ENCODE assay signal across 14 cellular contexts in genomic region chr7:55307123-55307916, GRCh38. TPM values are rescaled to one million over a fixed set of nuclear protein-coding genes. Genes with fewer than 3 reads are reported as not detected.
DNase-seq lines count a peak whose midpoint lies in the region; ATAC-seq and TF ChIP-seq lines count a peak whose summit lies in the region.
"Had no signal": no experiment of that assay in that cellular context is flagged by ENCODE, and none has a peak within 500 bp of the region (broad histone marks: within the 10 kb centered on the region; RNA-seq: fewer than 3 reads in every experiment).

No MANE protein-coding gene starts in this region.

- H3K36me3 Mint-ChIP-seq in endothelial cell (ENCODE audit: low read depth, unreplicated experiment) = peaks cover 3% of the 10 kb centered on the region
- peaks cover 17% of the 10 kb centered on the region for H3K36me3 Mint-ChIP-seq in natural killer cell treated with Interleukin-12 subunit alpha and Interleukin-12 subunit beta and Interleukin-15 and Interleukin-18, amount 100 ng/mL, for 72 hours
- no peaks in the 10 kb centered on the region for H3K36me3 Mint-ChIP-seq in activated naive CD8-positive, alpha-beta T cell treated with anti-CD3 and anti-CD28 coated beads for 36 hours

- H3K4me3 ChIP-seq in NB4 (ENCODE audit: low read depth, low read length) = no peak overlapping the region
- H3K4me3 ChIP-seq: ovary, tibial nerve had no signal

- 0 out of 3 replicates have a peak, but pooled peaks have one; percentile 2 for TF ChIP-seq CTCF in GM12872 (IDR thresholded peaks at IDR 0.05; ENCODE audit: insufficient read depth, low read depth, low read length)
- no peak for TF ChIP-seq CTCF in NB4 (IDR thresholded peaks at IDR 0.05; ENCODE audit: low read depth, low read length)
- no peak for TF ChIP-seq CTCF in endothelial cell (IDR thresholded peaks at IDR 0.05; ENCODE audit: unreplicated experiment)
- no peak for TF ChIP-seq CTCF in GM13976 (IDR thresholded peaks at IDR 0.05; ENCODE audit: borderline replicate concordance, control extremely low read depth, extremely low read depth, insufficient read depth, missing control alignments)

- peaks cover 11% of the 10 kb centered on the region for H3K9me3 Mint-ChIP-seq in endothelial cell (ENCODE audit: unreplicated experiment)
- H3K9me3 Mint-ChIP-seq in natural killer cell treated with Interleukin-12 subunit alpha and Interleukin-12 subunit beta and Interleukin-15 and Interleukin-18, amount 100 ng/mL, for 72 hours = no peaks in the 10 kb centered on the region
- H3K9me3 Mint-ChIP-seq in activated naive CD8-positive, alpha-beta T cell treated with anti-CD3 and anti-CD28 coated beads for 36 hours = peaks cover 6% of the 10 kb centered on the region

- no peak for ATAC-seq in natural killer cell treated with Interleukin-12 subunit alpha and Interleukin-12 subunit beta and Interleukin-15 and Interleukin-18, amount 100 ng/mL, for 72 hours
- ATAC-seq: activated T-cell treated with anti-CD3 and anti-CD28 coated beads, Interleukin-2, amount 50 U/mL, for 72 hours had no signal

- no peaks in the 10 kb centered on the region for H3K27me3 Mint-ChIP-seq in endothelial cell (ENCODE audit: unreplicated experiment)
- H3K27me3 Mint-ChIP-seq in natural killer cell treated with Interleukin-12 subunit alpha and Interleukin-12 subunit beta and Interleukin-15 and Interleukin-18, amount 100 ng/mL, for 72 hours = peaks cover 46% of the 10 kb centered on the region in 2 donors
- H3K27me3 Mint-ChIP-seq in activated naive CD8-positive, alpha-beta T cell treated with anti-CD3 and anti-CD28 coated beads for 36 hours = peaks cover 7% of the 10 kb centered on the region

- no peaks in the 10 kb centered on the region for H3K4me1 Mint-ChIP-seq in endothelial cell (ENCODE audit: unreplicated experiment)
- peaks cover 51 to 80% of the 10 kb centered on the region in 2 donors for H3K4me1 Mint-ChIP-seq in natural killer cell treated with Interleukin-12 subunit alpha and Interleukin-12 subunit beta and Interleukin-15 and Interleukin-18, amount 100 ng/mL, for 72 hours (ENCODE audit: low read depth in 2 of 2)
- peaks cover 11% of the 10 kb centered on the region for H3K4me1 Mint-ChIP-seq in activated naive CD8-positive, alpha-beta T cell treated with anti-CD3 and anti-CD28 coated beads for 36 hours

- in situ Hi-C loops in GM13976 (cut with MboI; ENCODE audit: low sequenced_read_pairs, unreplicated experiment) = no loop called here

- no peak overlapping the region for H3K4me3 Mint-ChIP-seq in endothelial cell (ENCODE audit: unreplicated experiment)
- peak overlapping the region; percentile 38 for H3K4me3 Mint-ChIP-seq in natural killer cell treated with Interleukin-12 subunit alpha and Interleukin-12 subunit beta and Interleukin-15 and Interleukin-18, amount 100 ng/mL, for 72 hours
- H3K4me3 Mint-ChIP-seq in activated naive CD8-positive, alpha-beta T cell treated with anti-CD3 and anti-CD28 coated beads for 36 hours = no peak overlapping the region
- H3K4me3 Mint-ChIP-seq: activated CD4-positive, alpha-beta T cell treated with anti-CD3 and anti-CD28 coated beads, Interleukin-2, amount 10 ng/mL, durations not matched to agents 7 days and 5 days; T-helper 1 cell treated with Interleukin-12 subunit alpha and Interleukin-12 subunit beta and Interleukin-4 antibody, amounts not matched to agents 30 μg/mL and 1 μg/mL, for 36 hours had no signal

- no peak overlapping the region for H3K27ac Mint-ChIP-seq in endothelial cell (ENCODE audit: unreplicated experiment)
- H3K27ac Mint-ChIP-seq in natural killer cell treated with Interleukin-12 subunit alpha and Interleukin-12 subunit beta and Interleukin-15 and Interleukin-18, amount 100 ng/mL, for 72 hours = peak overlapping the region; percentile 13 to 90
- no peak overlapping the region for H3K27ac Mint-ChIP-seq in activated naive CD8-positive, alpha-beta T cell treated with anti-CD3 and anti-CD28 coated beads for 36 hours
- H3K27ac Mint-ChIP-seq: activated CD4-positive, alpha-beta T cell treated with anti-CD3 and anti-CD28 coated beads, Interleukin-2, amount 10 ng/mL, durations not matched to agents 7 days and 5 days; activated T-cell treated with anti-CD3 and anti-CD28 coated beads, Interleukin-2, amount 50 U/mL, for 72 hours; T-helper 1 cell treated with Interleukin-12 subunit alpha and Interleukin-12 subunit beta and Interleukin-4 antibody, amounts not matched to agents 30 μg/mL and 1 μg/mL, for 36 hours had no signal

- DNase-seq in NB4 (ENCODE audit: low read depth) = peak; percentile 47
- DNase-seq in endothelial cell (ENCODE audit: low spot score) = peak; percentile 6
- DNase-seq in natural killer cell treated with Interleukin-12 subunit alpha and Interleukin-12 subunit beta and Interleukin-15 and Interleukin-18, amount 100 ng/mL, for 72 hours (ENCODE audit: low spot score) = no peak
- no peak for DNase-seq in GM13976 (ENCODE audit: low spot score)
- no peak for DNase-seq in activated CD4-positive, CD25-positive, alpha-beta regulatory T cell treated with anti-CD3 and anti-CD28 coated beads, Interleukin-2, amount 50 U/mL, for 72 hours
- no peak for DNase-seq in activated naive CD8-positive, alpha-beta T cell treated with anti-CD3 and anti-CD28 coated beads for 36 hours
- DNase-seq in DMS79 (lab: John Stamatoyannopoulos, UW) = no peak
- DNase-seq: activated CD4-positive, alpha-beta T cell treated with anti-CD3 and anti-CD28 coated beads, Interleukin-2, amount 10 ng/mL, durations not matched to agents 7 days and 5 days; activated T-cell treated with anti-CD3 and anti-CD28 coated beads, Interleukin-2, amount 50 U/mL, for 72 hours; Karpas-422; ovary had no signal

- no peak for TF ChIP-seq POLR2A in NB4 (IDR thresholded peaks at IDR 0.05; ENCODE audit: extremely low read depth, insufficient read length)

RNA-seq across cellular contexts. Expression of gene LANCL2, which starts 57.8 kb away (rescaled TPM):
- 14.8 TPM for total RNA-seq in endothelial cell (ENCODE audit: unreplicated experiment)
- total RNA-seq in natural killer cell treated with Interleukin-12 subunit alpha and Interleukin-12 subunit beta and Interleukin-15 and Interleukin-18, amount 100 ng/mL, for 72 hours = 10 to 100 TPM; 14.3 to 28.2 TPM
- 10 to 100 TPM; 18.3 to 19.1 TPM for total RNA-seq in activated naive CD8-positive, alpha-beta T cell treated with anti-CD3 and anti-CD28 coated beads for 36 hours

Comparison
In these comparisons a context has a peak if more than half of its experiments do, and no peak if none do; other contexts are left out.
1. DNase-seq: peak in NB4 (single experiment) and endothelial cell (single experiment); none in natural killer cell treated with Interleukin-12 subunit alpha and Interleukin-12 subunit beta and Interleukin-15 and Interleukin-18, amount 100 ng/mL, for 72 hours (single experiment), GM13976 (single experiment), activated CD4-positive, CD25-positive, alpha-beta regulatory T cell treated with anti-CD3 and anti-CD28 coated beads, Interleukin-2, amount 50 U/mL, for 72 hours (single experiment), activated naive CD8-positive, alpha-beta T cell treated with anti-CD3 and anti-CD28 coated beads for 36 hours (single experiment) and DMS79 (single experiment).
2. H3K27ac Mint-ChIP-seq: peak in natural killer cell treated with Interleukin-12 subunit alpha and Interleukin-12 subunit beta and Interleukin-15 and Interleukin-18, amount 100 ng/mL, for 72 hours (2 of 2); none in endothelial cell (single experiment) and activated naive CD8-positive, alpha-beta T cell treated with anti-CD3 and anti-CD28 coated beads for 36 hours (single experiment).